9 cellular contexts compared by ENCODE assay signal in the genomic region with DNA sequence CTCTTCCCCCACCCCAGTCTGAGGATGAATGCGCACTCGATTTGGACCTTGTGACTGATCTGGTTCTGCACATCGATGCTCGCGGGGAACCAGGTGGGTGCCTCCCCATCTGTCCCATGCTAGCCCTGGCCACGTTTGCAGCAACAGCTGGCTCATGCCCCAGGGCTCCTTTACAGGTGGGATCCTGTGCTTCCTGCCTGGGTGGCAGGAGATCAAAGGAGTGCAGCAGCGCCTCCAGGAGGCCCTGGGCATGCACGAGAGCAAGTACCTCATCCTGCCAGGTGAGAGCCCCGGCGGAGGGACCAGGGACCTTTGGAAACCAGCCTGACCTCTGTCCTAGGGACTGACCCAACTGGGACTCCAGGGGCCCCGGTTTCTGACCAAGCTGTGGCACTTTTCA.
"Had no signal": no experiment of that assay in that cellular context is flagged by ENCODE, and none has a peak within 500 bp of the region (broad histone marks: within the 10 kb centered on the region; RNA-seq: fewer than 3 reads in every experiment).

No MANE protein-coding gene starts in this region.

- H3K4me1 ChIP-seq: left lung had no signal

- H3K27ac Mint-ChIP-seq: nephron; stimulated activated naive CD8-positive, alpha-beta T cell treated with anti-CD3 and anti-CD28 coated beads, Interleukin-15, Interleukin-2, amounts not matched to agents 100 ng/mL and 50 ng/mL, for 24 hours had no signal

- DNase-seq: activated effector memory CD4-positive, alpha-beta T cell treated with Interleukin-2 at 50 U/mL for 16 hours; amniotic stem cell; stimulated activated CD4-positive, alpha-beta T cell treated with anti-CD3 and anti-CD28 coated beads, Interleukin-2, amount 100 ng/mL, for 48 hours; stimulated activated CD8-positive, alpha-beta memory T cell treated with anti-CD3 and anti-CD28 coated beads, Interleukin-4, amount 100 ng/mL, for 48 hours had no signal

- H3K4me3 ChIP-seq: esophagus muscularis mucosa, left lung had no signal

- H3K36me3 Mint-ChIP-seq: activated naive CD4-positive, alpha-beta T cell treated with anti-CD3 and anti-CD28 coated beads, Interleukin-2, amount 50 U/mL, for 72 hours had no signal

- H3K9me3 ChIP-seq: esophagus muscularis mucosa, left lung had no signal

- H3K4me1 Mint-ChIP-seq: nephron had no signal

- H3K9me3 Mint-ChIP-seq: activated naive CD4-positive, alpha-beta T cell treated with anti-CD3 and anti-CD28 coated beads, Interleukin-2, amount 50 U/mL, for 72 hours; nephron; stimulated activated naive CD8-positive, alpha-beta T cell treated with anti-CD3 and anti-CD28 coated beads, Interleukin-15, Interleukin-2, amounts not matched to agents 100 ng/mL and 50 ng/mL, for 24 hours had no signal

- H3K27ac ChIP-seq: esophagus muscularis mucosa, left lung had no signal

- ATAC-seq: activated naive CD4-positive, alpha-beta T cell treated with anti-CD3 and anti-CD28 coated beads, Interleukin-2, amount 50 U/mL, for 72 hours; left lung had no signal

- H3K27me3 Mint-ChIP-seq: stimulated activated naive CD8-positive, alpha-beta T cell treated with anti-CD3 and anti-CD28 coated beads, Interleukin-15, Interleukin-2, amounts not matched to agents 100 ng/mL and 50 ng/mL, for 24 hours had no signal

- H3K4me3 Mint-ChIP-seq: nephron; stimulated activated naive CD8-positive, alpha-beta T cell treated with anti-CD3 and anti-CD28 coated beads, Interleukin-15, Interleukin-2, amounts not matched to agents 100 ng/mL and 50 ng/mL, for 24 hours had no signal

- H3K27me3 ChIP-seq: esophagus muscularis mucosa, left lung had no signal
